Comparison of ENCODE assay signal across 8 cellular contexts in the genomic region with DNA sequence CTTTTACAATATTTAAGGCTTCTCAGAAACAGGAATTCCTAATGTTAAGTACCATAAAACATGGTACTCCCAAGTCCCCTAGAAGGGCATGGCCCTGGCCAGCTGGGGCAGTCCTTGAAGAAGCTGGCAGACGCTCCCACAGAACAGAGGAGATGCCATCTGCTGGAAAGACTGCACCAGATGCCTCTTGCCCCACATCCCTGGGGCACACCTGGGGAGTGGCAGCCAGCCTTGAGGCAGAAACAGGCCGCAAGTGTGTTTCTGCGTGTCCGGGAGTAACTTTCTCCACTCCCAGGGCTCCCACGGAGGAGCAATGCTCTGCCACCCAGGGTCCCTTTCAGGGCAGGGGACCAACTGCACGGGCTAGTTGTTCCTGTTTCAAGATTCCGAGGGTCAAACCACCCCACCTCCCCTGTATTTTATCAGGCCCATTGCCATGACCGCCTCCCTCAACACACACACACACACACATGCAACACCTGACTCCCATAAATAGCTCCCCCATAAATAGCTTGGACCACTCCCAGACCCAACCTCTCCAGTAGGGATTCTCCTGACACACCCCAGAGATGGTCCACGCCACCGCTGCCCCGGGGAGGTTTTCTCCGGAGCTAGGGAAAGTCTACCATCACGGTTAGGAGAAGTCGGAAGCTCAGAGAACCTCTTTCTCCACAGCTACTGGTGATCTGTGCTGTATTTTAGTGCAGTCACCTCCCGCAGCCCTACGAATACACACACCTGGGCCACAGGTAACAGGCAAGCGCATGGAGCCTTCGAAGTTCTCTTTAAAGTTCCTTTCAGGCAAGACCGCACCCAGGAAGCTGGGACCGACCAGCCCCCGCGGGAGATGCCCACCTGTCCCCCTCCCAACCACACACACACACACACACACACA. TPM values are rescaled to one million over a fixed set of nuclear protein-coding genes. Genes with fewer than 3 reads are reported as not detected.
A peak's percentile ranks its signal among the peaks of the same experiment; 100 is the strongest.
DNase-seq lines count a peak whose midpoint lies in the region; ATAC-seq and TF ChIP-seq lines count a peak whose summit lies in the region.
"Had no signal": no experiment of that assay in that cellular context is flagged by ENCODE, and none has a peak within 500 bp of the region (broad histone marks: within the 10 kb centered on the region; RNA-seq: fewer than 3 reads in every experiment).

No MANE protein-coding gene starts in this region.

- DNase-seq in astrocyte of the cerebellum (ENCODE audit: low read depth) (no peak), testis (peak; percentile 75), T-helper 9 cell (no peak)
- no peak for DNase-seq in activated CD8-positive, alpha-beta memory T cell treated with anti-CD3 and anti-CD28 coated beads, Interleukin-2, amount 50 U/mL, for 4 hours
- DNase-seq: activated CD8-positive, alpha-beta T cell treated with anti-CD3 and anti-CD28 coated beads, Interleukin-2, amount 10 ng/mL, durations not matched to agents 7 days and 5 days had no signal

- in situ Hi-C loops in astrocyte of the cerebellum (cut with HindIII; ENCODE audit: low sequenced_read_pairs), result no loop called here

- WGBS in testis, 2 donors, result 48 to 55% methylated on average over 16 to 21 of the region's 22 CpGs

- H3K9ac ChIP-seq in HUES6 (ENCODE audit: low read length) (no peak overlapping the region), iPS-20b (ENCODE audit: low read depth, low read length) (no peak overlapping the region; the same call in 1 of the 2 replicates)

- H3K9me3 ChIP-seq in HUES6 (ENCODE audit: control insufficient read depth, insufficient read depth, low read depth, low read length), result no peaks in the 10 kb centered on the region
- no peaks in the 10 kb centered on the region for H3K9me3 ChIP-seq in iPS-20b (ENCODE audit: insufficient read depth, low read depth, low read length)
- H3K9me3 ChIP-seq in testis, result no peaks in the 10 kb centered on the region

- no peak for TF ChIP-seq POLR2A in testis (IDR thresholded peaks at IDR 0.05)

- H3K4me1 ChIP-seq in HUES6 (ENCODE audit: control insufficient read depth, insufficient read depth, low read length) (no peaks in the 10 kb centered on the region), iPS-20b (ENCODE audit: insufficient read depth, low read length) (no peaks in the 10 kb centered on the region), testis (no peaks in the 10 kb centered on the region)

- ATAC-seq in HG03139 (IDR thresholded peaks at IDR 0.05; ENCODE audit: unreplicated experiment), result no peak

- H3K4me3 ChIP-seq in HUES6 (ENCODE audit: low read depth, low read length) (peak overlapping the region; percentile 62), astrocyte of the cerebellum (ENCODE audit: low read depth, low read length) (peak overlapping the region; percentile 78), iPS-20b (ENCODE audit: low read length) (peak overlapping the region; percentile 77; the same call in 1 of the 2 replicates), testis (peak overlapping the region; percentile 64 to 69)

- TF ChIP-seq CTCF in astrocyte of the cerebellum (IDR thresholded peaks at IDR 0.05; ENCODE audit: low read depth, low read length, missing control alignments) (peak; percentile 5), testis (IDR thresholded peaks at IDR 0.05) (no peak)

- H3K36me3 ChIP-seq in HUES6 (ENCODE audit: control insufficient read depth, insufficient read depth, low read length), result no peaks in the 10 kb centered on the region
- no peaks in the 10 kb centered on the region for H3K36me3 ChIP-seq in iPS-20b (ENCODE audit: insufficient read depth, low read depth, low read length)
- H3K36me3 ChIP-seq in testis (ENCODE audit: low read depth, missing control alignments), result no peaks in the 10 kb centered on the region

- intact Hi-C loops in testis (cut with DNase I; ENCODE audit: low total_unique reads), result loop anchor here (5.0 kb wide), 1 partner anchor 175 kb away; no protein-coding TSS in a partner anchor

- H3K27ac ChIP-seq in HUES6 (ENCODE audit: low read depth, low read length), result no peak overlapping the region
- no peak overlapping the region for H3K27ac ChIP-seq in iPS-20b (ENCODE audit: low read length)
- no peak overlapping the region for H3K27ac ChIP-seq in testis

- H3K27me3 ChIP-seq in HUES6 (ENCODE audit: control insufficient read depth, insufficient read depth, low read length) (peaks cover 66% of the 10 kb centered on the region), iPS-20b (ENCODE audit: insufficient read depth, low read length) (peaks cover 43% of the 10 kb centered on the region), testis (no peaks in the 10 kb centered on the region)

RNA-seq across cellular contexts. Expression of a gene that starts 1.5 kb away (rescaled TPM):
- 100 to 1,000 TPM in 1 of 2 donors, 10 to 100 TPM in 1; 63.8 to 111 TPM for total RNA-seq in testis
- polyA plus RNA-seq in testis (ENCODE audit: insufficient read depth, low read depth, low replicate concordance), result 101 TPM
- total RNA-seq: activated CD8-positive, alpha-beta T cell treated with anti-CD3 and anti-CD28 coated beads, Interleukin-2, amount 10 ng/mL, durations not matched to agents 7 days and 5 days had no signal
